Comparison of ENCODE assay signal across 18 cellular contexts in genomic region chr9:11366585-11367129, GRCh38.
A peak's percentile ranks its signal among the peaks of the same experiment; 100 is the strongest.
DNase-seq lines count a peak whose midpoint lies in the region; ATAC-seq and TF ChIP-seq lines count a peak whose summit lies in the region.
"Had no signal": no experiment of that assay in that cellular context is flagged by ENCODE, and none has a peak within 500 bp of the region (broad histone marks: within the 10 kb centered on the region; RNA-seq: fewer than 3 reads in every experiment).

No MANE protein-coding gene starts in this region.

- no peak overlapping the region for H3K4me2 ChIP-seq in neuronal stem cell (ENCODE audit: insufficient read depth, low read length, poor library complexity, severe bottlenecking)

- ATAC-seq in WTC11 (peak; percentile 26; the same call in 1 of the 2 replicates), HG03135 (IDR thresholded peaks at IDR 0.05; ENCODE audit: unreplicated experiment) (no peak)
- ATAC-seq in stimulated activated memory B cell treated with anti-CD40 and anti-IgM and Interleukin-4, amounts not matched to agents 10 μg/mL and 1 μg/mL and 100 μg/mL, for 72 hours, result peak; percentile 41

- no peak overlapping the region for H3K9ac ChIP-seq in neuronal stem cell (ENCODE audit: low read depth, low read length, poor library complexity)

- POLR2A ChIA-PET in WTC11 (lab: Charles Lee), result no interaction called here

- H3K4me1 ChIP-seq in neuronal stem cell (ENCODE audit: control insufficient read depth in 2 of 2, insufficient read depth in 1 of 2, low read depth in 1 of 2, low read length in 2 of 2), result no peaks in the 10 kb centered on the region
- H3K4me1 ChIP-seq: BE2C, Caco-2 had no signal

- H3K4me3 ChIP-seq in neuronal stem cell (ENCODE audit: low read length in 2 of 2), result no peak overlapping the region

- no peaks in the 10 kb centered on the region for H3K9me3 Mint-ChIP-seq in WTC11
- no peaks in the 10 kb centered on the region for H3K9me3 Mint-ChIP-seq in chondrocyte (ENCODE audit: low read depth)
- H3K9me3 Mint-ChIP-seq in stimulated activated memory B cell treated with anti-CD40 and anti-IgM and Interleukin-4, amounts not matched to agents 10 μg/mL and 1 μg/mL and 100 μg/mL, for 72 hours, result peaks cover 2% of the 10 kb centered on the region
- H3K9me3 Mint-ChIP-seq: H9 had no signal

- H3K4me3 Mint-ChIP-seq in WTC11 (no peak overlapping the region), chondrocyte (ENCODE audit: unreplicated experiment) (no peak overlapping the region)
- no peak overlapping the region for H3K4me3 Mint-ChIP-seq in stimulated activated memory B cell treated with anti-CD40 and anti-IgM and Interleukin-4, amounts not matched to agents 10 μg/mL and 1 μg/mL and 100 μg/mL, for 72 hours
- H3K4me3 Mint-ChIP-seq: CD4-positive, alpha-beta T cell; H9 had no signal

- no peak overlapping the region for H3K27ac ChIP-seq in neuronal stem cell (replicated peaks; ENCODE audit: low read length)

- no peak for TF ChIP-seq CTCF in WTC11 (IDR thresholded peaks at IDR 0.05)
- no peak for TF ChIP-seq CTCF in chondrocyte (IDR thresholded peaks at IDR 0.05)

- no peak overlapping the region for H3K14ac ChIP-seq in neuronal stem cell (ENCODE audit: low read length)

- no peaks in the 10 kb centered on the region for H3K9me3 ChIP-seq in neuronal stem cell (replicated peaks in 1 of 2; ENCODE audit: control insufficient read depth in 2 of 2, insufficient read depth in 1 of 2, low read depth in 1 of 2, low read length in 2 of 2)
- H3K9me3 ChIP-seq: BE2C, Caco-2 had no signal

- H3K4ac ChIP-seq in neuronal stem cell (ENCODE audit: low read length), result no peak overlapping the region

- H2AFZ ChIP-seq in neuronal stem cell (ENCODE audit: low read length), result no peak overlapping the region

- H3K4me1 Mint-ChIP-seq in WTC11, result no peaks in the 10 kb centered on the region
- H3K4me1 Mint-ChIP-seq in chondrocyte (ENCODE audit: low read depth), result no peaks in the 10 kb centered on the region
- H3K4me1 Mint-ChIP-seq in stimulated activated memory B cell treated with anti-CD40 and anti-IgM and Interleukin-4, amounts not matched to agents 10 μg/mL and 1 μg/mL and 100 μg/mL, for 72 hours, result no peaks in the 10 kb centered on the region
- H3K4me1 Mint-ChIP-seq: H9 had no signal

- no CpG with 5 or more reads among the region's 14 CpGs for WGBS in neuronal stem cell (ENCODE audit: extremely low coverage in 2 of 2, insufficient read length in 2 of 2, insufficient replicate concordance in 1 of 2), 2 donors

- H3K36me3 Mint-ChIP-seq in WTC11 (no peaks in the 10 kb centered on the region), chondrocyte (ENCODE audit: low read depth) (no peaks in the 10 kb centered on the region)
- H3K36me3 Mint-ChIP-seq in stimulated activated memory B cell treated with anti-CD40 and anti-IgM and Interleukin-4, amounts not matched to agents 10 μg/mL and 1 μg/mL and 100 μg/mL, for 72 hours, result no peaks in the 10 kb centered on the region

- no peaks in the 10 kb centered on the region for H3K27me3 Mint-ChIP-seq in WTC11 (ENCODE audit: low read depth)
- H3K27me3 Mint-ChIP-seq in chondrocyte (ENCODE audit: low read depth), result peaks cover 3% of the 10 kb centered on the region
- no peaks in the 10 kb centered on the region for H3K27me3 Mint-ChIP-seq in stimulated activated memory B cell treated with anti-CD40 and anti-IgM and Interleukin-4, amounts not matched to agents 10 μg/mL and 1 μg/mL and 100 μg/mL, for 72 hours
- H3K27me3 Mint-ChIP-seq: CD4-positive, alpha-beta T cell had no signal

- peak overlapping the region; percentile 8 for H3K23ac ChIP-seq in neuronal stem cell (ENCODE audit: low read depth, low read length, poor library complexity)

- DNase-seq in WTC11 (ENCODE audit: low spot score) (no peak), chondrocyte (ENCODE audit: low spot score) (peak; percentile 66), neuronal stem cell (ENCODE audit: low spot score) (no peak), CD1c-positive myeloid dendritic cell (ENCODE audit: extremely low spot score) (no peak), ureter (ENCODE audit: low spot score) (no peak), NCI-H526 treated with DMSO at 0.1 percent for 48 hours (lab: John Stamatoyannopoulos, UW) (no peak)
- DNase-seq: ACHN; BE2C; C1 segment of cervical spinal cord; Caco-2; CD4-positive, alpha-beta T cell; DMS153; DMS79; GDM1; GOT3; H9 had no signal

- no peak overlapping the region for H2BK12ac ChIP-seq in neuronal stem cell (ENCODE audit: low read length)

- no peak overlapping the region for H2BK5ac ChIP-seq in neuronal stem cell (ENCODE audit: low read length)

- H3K27me3 ChIP-seq in neuronal stem cell (ENCODE audit: control insufficient read depth in 3 of 3, insufficient read depth in 3 of 3, low read depth in 1 of 3, low read length in 3 of 3), result no peaks in the 10 kb centered on the region
- H3K27me3 ChIP-seq: BE2C had no signal

- no peak overlapping the region for H2BK120ac ChIP-seq in neuronal stem cell (ENCODE audit: low read depth, low read length)

- CTCF ChIA-PET in WTC11 (lab: Charles Lee), result no interaction called here

- no peak overlapping the region for H4K8ac ChIP-seq in neuronal stem cell (ENCODE audit: low read depth, low read length)

- no peak overlapping the region for H2BK15ac ChIP-seq in neuronal stem cell (ENCODE audit: low read length)

- no peak overlapping the region for H3K27ac Mint-ChIP-seq in WTC11
- H3K27ac Mint-ChIP-seq in chondrocyte (ENCODE audit: unreplicated experiment), result no peak overlapping the region
- H3K27ac Mint-ChIP-seq in stimulated activated memory B cell treated with anti-CD40 and anti-IgM and Interleukin-4, amounts not matched to agents 10 μg/mL and 1 μg/mL and 100 μg/mL, for 72 hours, result no peak overlapping the region
- H3K27ac Mint-ChIP-seq: CD4-positive, alpha-beta T cell; H9 had no signal

- H3K18ac ChIP-seq in neuronal stem cell (ENCODE audit: low read length), result peak overlapping the region; percentile 70

- no peak overlapping the region for H2AK5ac ChIP-seq in neuronal stem cell (ENCODE audit: low read depth, low read length)

- no peak overlapping the region for H4K91ac ChIP-seq in neuronal stem cell (ENCODE audit: low read depth, low read length, poor library complexity)

- H3K36me3 ChIP-seq in neuronal stem cell (replicated peaks in 1 of 2; ENCODE audit: control insufficient read depth in 2 of 2, insufficient read depth in 2 of 2, low read length in 2 of 2), result no peaks in the 10 kb centered on the region
- H3K36me3 ChIP-seq: BE2C had no signal

- no peaks in the 10 kb centered on the region for H3K79me1 ChIP-seq in neuronal stem cell (ENCODE audit: low read depth, low read length)

TF ChIP-seq in WTC11, 78 proteins besides CTCF, POLR2A, EP300 and RAD21:
- no peak for TF ChIP-seq FOXJ3 (CRISPR knock-in tag; IDR thresholded peaks at IDR 0.05; ENCODE audit: borderline replicate concordance)
- TF ChIP-seq ZBTB21 (CRISPR knock-in tag; IDR thresholded peaks at IDR 0.05; ENCODE audit: borderline replicate concordance), result no peak
- TF ChIP-seq ZNF232 (CRISPR knock-in tag; IDR thresholded peaks at IDR 0.05), result no peak
- no peak for TF ChIP-seq NFATC4 (CRISPR knock-in tag; IDR thresholded peaks at IDR 0.05)
